In the genomic region with DNA sequence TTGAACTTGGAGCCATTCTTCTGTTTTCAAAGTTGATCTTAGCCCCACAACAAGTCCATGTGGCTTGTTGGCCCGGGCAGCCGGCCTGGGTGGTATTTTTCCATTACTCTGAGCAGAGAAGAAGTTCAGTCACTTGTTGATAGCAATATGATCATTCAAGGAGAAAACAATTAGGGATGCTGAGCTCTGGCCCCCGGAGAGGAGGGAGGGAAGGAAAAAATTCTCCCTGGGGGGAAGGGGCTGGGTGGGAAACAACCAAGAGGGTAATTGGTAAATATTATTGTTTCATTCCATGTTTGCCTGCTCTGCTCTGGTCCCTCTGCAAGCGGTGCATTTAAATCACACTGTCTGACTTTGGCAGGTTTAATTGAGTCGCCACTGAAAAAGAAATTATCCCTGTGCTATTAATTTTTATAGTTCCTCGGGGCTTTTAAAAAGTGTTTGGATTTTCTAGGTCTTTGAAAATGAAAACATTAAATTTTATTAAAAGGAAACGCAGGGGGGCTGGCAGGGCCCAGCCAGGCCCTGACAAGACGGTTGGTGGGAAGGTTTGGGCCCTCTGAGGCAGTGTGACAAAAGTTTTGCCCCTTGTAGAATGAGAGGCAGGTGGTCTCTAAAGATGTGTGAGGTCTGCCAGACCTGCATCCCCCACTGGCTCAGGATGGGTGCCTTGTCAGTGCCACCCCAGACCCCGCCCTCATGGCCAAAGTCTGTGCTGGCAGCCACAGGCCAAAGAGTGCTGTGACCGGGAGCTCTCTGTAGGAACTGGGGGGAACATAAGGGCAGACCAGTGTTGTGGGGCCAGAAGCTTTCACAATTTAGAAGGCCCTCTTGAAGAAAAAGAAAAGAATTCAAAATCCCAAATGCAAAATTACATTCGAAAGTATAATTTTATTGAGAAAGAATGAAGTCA, we compare ENCODE assay signal across 26 cellular contexts. TPM values are rescaled to one million over a fixed set of nuclear protein-coding genes. Genes with fewer than 3 reads are reported as not detected.
A peak's percentile ranks its signal among the peaks of the same experiment; 100 is the strongest.
DNase-seq lines count a peak whose midpoint lies in the region; TF ChIP-seq lines count a peak whose summit lies in the region.
"Had no signal": no experiment of that assay in that cellular context is flagged by ENCODE, and none has a peak within 500 bp of the region (broad histone marks: within the 10 kb centered on the region; RNA-seq: fewer than 3 reads in every experiment).

No MANE protein-coding gene starts in this region.

- peak overlapping the region in 1 of 2 donors; percentile 7 for H3K27ac ChIP-seq in testis
- H3K27ac ChIP-seq in H9 (ENCODE audit: insufficient read length, low read depth, low read length) = no peak overlapping the region
- no peak overlapping the region for H3K27ac ChIP-seq in SK-N-SH (ENCODE audit: low read depth in 2 of 2, low read length in 1 of 2)
- H3K27ac ChIP-seq: epithelial cell of prostate, RWPE1 had no signal

- H3K9me3 ChIP-seq in testis (no peaks in the 10 kb centered on the region), H9 (ENCODE audit: control insufficient read depth, low read depth, low read length) (no peaks in the 10 kb centered on the region), SK-N-SH (no peaks in the 10 kb centered on the region)

- H2BK120ac ChIP-seq in H9 (ENCODE audit: low read depth, low read length, poor library complexity, severe bottlenecking) = no peak overlapping the region

- no peaks in the 10 kb centered on the region for H3K23me2 ChIP-seq in H9 (ENCODE audit: insufficient read length, low read depth, low read length, poor library complexity, severe bottlenecking)

- no peak overlapping the region for H3K4me3 ChIP-seq in fibroblast of villous mesenchyme (ENCODE audit: low read depth, low read length)
- H3K4me3 ChIP-seq in testis = no peak overlapping the region
- H3K4me3 ChIP-seq in SK-N-SH (ENCODE audit: low read depth in 2 of 2, low read length in 1 of 2) = no peak overlapping the region
- H3K4me3 ChIP-seq: GM12878 had no signal

- no peaks in the 10 kb centered on the region for H3K9me2 ChIP-seq in SK-N-SH

- POLR2A ChIA-PET in HEK293T (lab: Yijun Ruan, JAX) = no interaction called here
- POLR2A ChIA-PET in SK-N-SH (lab: Yijun Ruan, JAX) = no interaction called here

- H3K14ac ChIP-seq in H9 (ENCODE audit: insufficient read depth, low read length) = no peak overlapping the region; the same call in 1 of the 2 replicates

- no peaks in the 10 kb centered on the region for H3K27me3 Mint-ChIP-seq in mesothelial cell of epicardium (ENCODE audit: low read depth)
- peaks cover 7% of the 10 kb centered on the region for H3K27me3 Mint-ChIP-seq in H9 (ENCODE audit: low read depth)

- H2BK15ac ChIP-seq in H9 (ENCODE audit: low read depth, low read length) = no peak overlapping the region

- H3K4me1 Mint-ChIP-seq in mesothelial cell of epicardium (peaks cover 70% of the 10 kb centered on the region), H9 (peaks cover 9 to 13% of the 10 kb centered on the region in 2 experiments)
- H3K4me1 Mint-ChIP-seq: activated CD8-positive, alpha-beta memory T cell treated with anti-CD3 and anti-CD28 coated beads, Interleukin-2, amount 10 ng/mL, durations not matched to agents 7 days and 5 days; IgD-negative memory B cell; naive B cell had no signal

- H3K36me3 ChIP-seq in testis (ENCODE audit: low read depth, missing control alignments) (no peaks in the 10 kb centered on the region), SK-N-SH (replicated peaks in 1 of 2; ENCODE audit: control insufficient read depth in 1 of 2, insufficient read depth in 2 of 2, low read length in 1 of 2) (no peaks in the 10 kb centered on the region)

- no peaks in the 10 kb centered on the region for H4K20me1 ChIP-seq in H9 (ENCODE audit: control insufficient read depth, insufficient read depth, insufficient read length)
- H4K20me1 ChIP-seq in SK-N-SH (ENCODE audit: insufficient read depth) = no peaks in the 10 kb centered on the region

- H3K79me1 ChIP-seq in H9 (ENCODE audit: insufficient read depth, low read depth, low read length, poor library complexity, severe bottlenecking) = no peaks in the 10 kb centered on the region

- H2BK12ac ChIP-seq in H9 (ENCODE audit: insufficient read length, low read depth, low read length) = no peak overlapping the region

- H3K27me3 ChIP-seq in testis = no peaks in the 10 kb centered on the region
- no peaks in the 10 kb centered on the region for H3K27me3 ChIP-seq in H9 (ENCODE audit: insufficient read depth, low read length)
- no peaks in the 10 kb centered on the region for H3K27me3 ChIP-seq in SK-N-SH (ENCODE audit: insufficient read depth)

- CTCF ChIA-PET in HEK293T (lab: Yijun Ruan, JAX) (no interaction called here), SK-N-SH (lab: Yijun Ruan, JAX) (interaction anchor here (0.7 to 0.8 kb wide), 2 partner anchors 8 to 10 kb away, joined by 3 read pairs; no protein-coding TSS in a partner anchor)

- H2AFZ ChIP-seq in H9 (ENCODE audit: low read length) (no peak overlapping the region), SK-N-SH (ENCODE audit: low read depth) (no peak overlapping the region)

- intact Hi-C loops in testis (cut with DNase I; ENCODE audit: low total_unique reads) = no loop called here

- H3K36me3 Mint-ChIP-seq in mesothelial cell of epicardium (no peaks in the 10 kb centered on the region), H9 (ENCODE audit: insufficient read depth in 1 of 3, low read depth in 3 of 3) (no peaks in the 10 kb centered on the region)
- H3K36me3 Mint-ChIP-seq: activated CD8-positive, alpha-beta memory T cell treated with anti-CD3 and anti-CD28 coated beads, Interleukin-2, amount 10 ng/mL, durations not matched to agents 7 days and 5 days; IgD-negative memory B cell; naive B cell had no signal

- TF ChIP-seq CTCF in fibroblast of villous mesenchyme (IDR thresholded peaks at IDR 0.05; ENCODE audit: insufficient read depth, low read depth, low read length) = no peak
- no peak for TF ChIP-seq CTCF in mesothelial cell of epicardium (IDR thresholded peaks at IDR 0.05; ENCODE audit: unreplicated experiment)
- TF ChIP-seq CTCF in testis (IDR thresholded peaks at IDR 0.05) = no peak
- TF ChIP-seq CTCF in H9 (conservative IDR thresholded peaks at IDR 0.05) = no peak
- TF ChIP-seq CTCF in SK-N-SH (IDR thresholded peaks at IDR 0.05) = no peak

- no peak overlapping the region for H2BK5ac ChIP-seq in H9 (ENCODE audit: insufficient read length, low read length)

- H3F3A ChIP-seq in SK-N-SH (replicated peaks; ENCODE audit: insufficient read depth) = no peaks in the 10 kb centered on the region

- no peak overlapping the region for H3K4me3 Mint-ChIP-seq in mesothelial cell of epicardium
- no peak overlapping the region for H3K4me3 Mint-ChIP-seq in H9
- H3K4me3 Mint-ChIP-seq: activated CD8-positive, alpha-beta memory T cell treated with anti-CD3 and anti-CD28 coated beads, Interleukin-2, amount 10 ng/mL, durations not matched to agents 7 days and 5 days; IgD-negative memory B cell; naive B cell; T-helper 1 cell treated with Interleukin-12 subunit alpha and Interleukin-12 subunit beta and Interleukin-4 antibody, amounts not matched to agents 30 μg/mL and 1 μg/mL, for 36 hours; type B pancreatic cell had no signal

- H3K9me3 Mint-ChIP-seq in mesothelial cell of epicardium (peaks cover 4% of the 10 kb centered on the region), H9 (no peaks in the 10 kb centered on the region)
- H3K9me3 Mint-ChIP-seq: naive B cell; T-helper 1 cell treated with Interleukin-12 subunit alpha and Interleukin-12 subunit beta and Interleukin-4 antibody, amounts not matched to agents 30 μg/mL and 1 μg/mL, for 36 hours had no signal

- 57 to 58% methylated on average over 11 of the region's 11 CpGs for WGBS in testis, 2 donors
- WGBS in H9 (ENCODE audit: extremely low coverage, insufficient read length, low lambda C conversion rate) = no CpG with 5 or more reads among the region's 11 CpGs
- WGBS in SK-N-SH (ENCODE audit: low lambda C conversion rate) = 65% methylated on average over 11 of the region's 11 CpGs

- no peak overlapping the region for H3T11ph ChIP-seq in H9 (ENCODE audit: low read length)

- no peak overlapping the region for H3K4ac ChIP-seq in H9 (ENCODE audit: low read depth, low read length)

- no peak overlapping the region for H4K5ac ChIP-seq in H9 (ENCODE audit: insufficient read length, low read depth, low read length)

- H4K91ac ChIP-seq in H9 (ENCODE audit: insufficient read length, low read depth, low read length) = no peak overlapping the region

- TF ChIP-seq POLR2A in testis (IDR thresholded peaks at IDR 0.05) = no peak

- no peak overlapping the region for H3K4me2 ChIP-seq in H9 (ENCODE audit: insufficient read depth, insufficient read length, low read length)
- no peak overlapping the region for H3K4me2 ChIP-seq in SK-N-SH

- H3K79me2 ChIP-seq in H9 (ENCODE audit: insufficient read depth, low read length) (no peaks in the 10 kb centered on the region), SK-N-SH (ENCODE audit: insufficient read depth) (no peaks in the 10 kb centered on the region)

- no peak overlapping the region for H3K18ac ChIP-seq in H9 (ENCODE audit: insufficient read length, low read depth, low read length)

- H2AK5ac ChIP-seq in H9 (ENCODE audit: insufficient read length, low read length) = no peak overlapping the region

- no peak for TF ChIP-seq EP300 in SK-N-SH (IDR thresholded peaks at IDR 0.05; ENCODE audit: borderline replicate concordance in 1 of 2, low read depth in 1 of 2, low read length in 1 of 2)

- no peak overlapping the region for H4K8ac ChIP-seq in H9 (replicated peaks; ENCODE audit: insufficient read length, low read depth, low read length)

- DNase-seq in HEK293T (ENCODE audit: extremely low spot score) = peak; percentile 18
- DNase-seq in fibroblast of villous mesenchyme (ENCODE audit: low read depth) = peak; percentile 76
- no peak for DNase-seq in mesothelial cell of epicardium (ENCODE audit: low spot score in 2 of 2, unreplicated experiment in 2 of 2)
- peak; percentile 71 for DNase-seq in testis
- no peak for DNase-seq in activated CD8-positive, alpha-beta memory T cell treated with anti-CD3 and anti-CD28 coated beads for 24 hours
- DNase-seq in H9 = no peak
- DNase-seq in SK-N-SH = no peak
- no peak for DNase-seq in pons (ENCODE audit: low spot score)
- DNase-seq: activated CD4-positive, CD25-positive, alpha-beta regulatory T cell; activated CD8-positive, alpha-beta memory T cell treated with anti-CD3 and anti-CD28 coated beads, Interleukin-2, amount 10 ng/mL, durations not matched to agents 7 days and 5 days; activated gamma-delta T cell; anterior cingulate cortex; cortex of kidney; kidney glomerular epithelial cell; MV-4-11; naive B cell; NCI-H2107; NCI-H82; stimulated activated CD4-positive, alpha-beta T cell treated with anti-CD3 and anti-CD28 coated beads, Interleukin-1b, Interleukin-23, amount 100 ng/mL, for 48 hours had no signal

- no peak overlapping the region for H2BK20ac ChIP-seq in H9 (ENCODE audit: low read depth, low read length, poor library complexity, severe bottlenecking)

- H3K9ac ChIP-seq in H9 (ENCODE audit: extremely low read depth, insufficient read length, low read length) (no peak overlapping the region), SK-N-SH (no peak overlapping the region)

- peaks cover 11% of the 10 kb centered on the region for H3K4me1 ChIP-seq in testis
- H3K4me1 ChIP-seq in H9 (ENCODE audit: insufficient read depth, low read length) = no peaks in the 10 kb centered on the region; the same call in 1 of the 2 replicates
- peaks cover 7 to 13% of the 10 kb centered on the region in 2 experiments; a peak in 1 of 4 replicates for H3K4me1 ChIP-seq in SK-N-SH (ENCODE audit: control insufficient read depth in 1 of 2, insufficient read depth in 2 of 2, low read depth in 1 of 2, low read length in 1 of 2)

- H3K23ac ChIP-seq in H9 (ENCODE audit: insufficient read length, low read depth, low read length) = no peak overlapping the region

- no peak overlapping the region for H3K56ac ChIP-seq in H9 (ENCODE audit: insufficient read length, low read depth, low read length)

- no peak for TF ChIP-seq RAD21 in SK-N-SH (IDR thresholded peaks at IDR 0.05; ENCODE audit: low read length)

- peak overlapping the region; percentile 86 for H3K27ac Mint-ChIP-seq in mesothelial cell of epicardium
- no peak overlapping the region for H3K27ac Mint-ChIP-seq in H9
- H3K27ac Mint-ChIP-seq: activated CD8-positive, alpha-beta memory T cell treated with anti-CD3 and anti-CD28 coated beads, Interleukin-2, amount 10 ng/mL, durations not matched to agents 7 days and 5 days; IgD-negative memory B cell; T-helper 1 cell treated with Interleukin-12 subunit alpha and Interleukin-12 subunit beta and Interleukin-4 antibody, amounts not matched to agents 30 μg/mL and 1 μg/mL, for 36 hours; type B pancreatic cell had no signal

RNA-seq across cellular contexts. Expression of gene SLC14A2, which starts 52.5 kb away (rescaled TPM):
- total RNA-seq in fibroblast of villous mesenchyme (not detected in 2 replicates), mesothelial cell of epicardium (0.11 to 0.29 TPM in 2 of 3 replicates, not detected in the other), testis (1 to 10 TPM; 1.4 to 2.4 TPM), H9 (2021) (0.07 TPM in 1 of 2 replicates, not detected in the other)
- polyA plus RNA-seq in testis (ENCODE audit: insufficient read depth, low read depth, low replicate concordance) (2.8 TPM), SK-N-SH (2012; rRNA removed) (0.03 TPM in 2 replicates)
- 0.04 and 0.05 TPM in 2 replicates for polyA plus RNA-seq in SK-N-SH (2012; cell fraction: cytosol; rRNA removed)
- polyA plus RNA-seq in SK-N-SH (2012; cell fraction: nucleus; rRNA removed) = 0.06 and 0.07 TPM in 2 replicates
- polyA plus RNA-seq: AG04450, IgD-negative memory B cell had no signal

Comparison
In these comparisons a context has a peak if more than half of its experiments do, and no peak if none do; other contexts are left out.
1. DNase-seq: peak in HEK293T (single experiment), fibroblast of villous mesenchyme (single experiment) and testis (single experiment); none in mesothelial cell of epicardium (0 of 2), activated CD8-positive, alpha-beta memory T cell treated with anti-CD3 and anti-CD28 coated beads for 24 hours (single experiment), H9 (single experiment), SK-N-SH (single experiment) and pons (single experiment).